ENCODE assay signal across 17 cellular contexts in genomic region chr1:167777253-167777618, GRCh38.
"Had no signal": no experiment of that assay in that cellular context is flagged by ENCODE, and none has a peak within 500 bp of the region (broad histone marks: within the 10 kb centered on the region; RNA-seq: fewer than 3 reads in every experiment).

No MANE protein-coding gene starts in this region.

- ATAC-seq: activated CD4-positive, CD25-positive, alpha-beta regulatory T cell treated with anti-CD3 and anti-CD28 coated beads, Interleukin-2, amount 50 U/mL, for 24 hours; effector memory CD8-positive, alpha-beta T cell had no signal

- H3K4me3 ChIP-seq: SJCRH30, suprapubic skin, upper lobe of left lung had no signal

- H3K4me3 Mint-ChIP-seq: activated T-cell treated with anti-CD3 and anti-CD28 coated beads, Interleukin-2, amount 50 U/mL, for 4 hours; effector memory CD8-positive, alpha-beta T cell; nephron had no signal

- H3K9me3 ChIP-seq: SJCRH30, suprapubic skin, upper lobe of left lung had no signal

- H3K27me3 ChIP-seq: SJCRH30, suprapubic skin, upper lobe of left lung had no signal

- H3K27ac Mint-ChIP-seq: effector memory CD8-positive, alpha-beta T cell; nephron had no signal

- H3K4me1 Mint-ChIP-seq: nephron had no signal

- H3K4me1 ChIP-seq: SJCRH30, upper lobe of left lung had no signal

- H3K27ac ChIP-seq: epithelial cell of prostate, SJCRH30, suprapubic skin, upper lobe of left lung had no signal

- H3K27me3 Mint-ChIP-seq: effector memory CD8-positive, alpha-beta T cell had no signal

- DNase-seq: activated T-cell treated with anti-CD3 and anti-CD28 coated beads, Interleukin-2, amount 50 U/mL, for 4 hours; dermis blood vessel endothelial cell; effector memory CD8-positive, alpha-beta T cell; head of caudate nucleus; kidney glomerular epithelial cell; nucleus accumbens; posterior cingulate gyrus; retina; SJCRH30; stimulated activated CD4-positive, alpha-beta T cell treated with anti-CD3 and anti-CD28 coated beads, Interleukin-4, amount 100 ng/mL, for 1 hour; stimulated activated naive CD4-positive, alpha-beta T cell treated with Interleukin-2 at 50 U/mL for 16 hours; T-helper 9 cell; upper lobe of left lung had no signal

- H3K9me3 Mint-ChIP-seq: effector memory CD8-positive, alpha-beta T cell had no signal
